In genomic region chr21:33892853-33893252, GRCh38 we compare ENCODE assay signal across 17 cellular contexts. TPM values are rescaled to one million over a fixed set of nuclear protein-coding genes. Genes with fewer than 3 reads are reported as not detected.
DNase-seq lines count a peak whose midpoint lies in the region; ATAC-seq and TF ChIP-seq lines count a peak whose summit lies in the region.
"Had no signal": no experiment of that assay in that cellular context is flagged by ENCODE, and none has a peak within 500 bp of the region (broad histone marks: within the 10 kb centered on the region; RNA-seq: fewer than 3 reads in every experiment).

No MANE protein-coding gene starts in this region.

- in situ Hi-C loops in ACHN (cut with HindIII; ENCODE audit: low pct_ligation_motif_present, low pct_unique_long_range_greater_than_20kb, low sequenced_read_pairs): no loop called here

- TF ChIP-seq CTCF in DND-41 (IDR thresholded peaks at IDR 0.05; ENCODE audit: borderline replicate concordance, extremely low read depth, low read length, poor library complexity, severe bottlenecking) (peak; percentile 29), GM12875 (IDR thresholded peaks at IDR 0.05; ENCODE audit: borderline replicate concordance, insufficient read depth, low read depth, low read length) (0 out of 2 replicates have a peak, but pooled peaks have one; percentile 8), OCI-LY7 (conservative IDR thresholded peaks at IDR 0.05; ENCODE audit: low read length) (peak; percentile 23; the same call in 1 of the 2 replicates), foreskin keratinocyte (conservative IDR thresholded peaks at IDR 0.05) (peak; percentile 23)

- H2AFZ ChIP-seq in DND-41 (ENCODE audit: low read depth, low read length) (no peak overlapping the region), OCI-LY7 (ENCODE audit: low read length) (no peak overlapping the region)
- H2AFZ ChIP-seq: parathyroid adenoma had no signal

- ATAC-seq in DND-41 (ENCODE audit: insufficient read depth, low read depth): no peak
- ATAC-seq in foreskin keratinocyte: no peak
- no peak for ATAC-seq in HG02973 (IDR thresholded peaks at IDR 0.05; ENCODE audit: unreplicated experiment)
- no peak for ATAC-seq in GM21515 (IDR thresholded peaks at IDR 0.05; ENCODE audit: unreplicated experiment)

- H3K27ac ChIP-seq in DND-41 (ENCODE audit: low read length) (no peak overlapping the region), OCI-LY7 (ENCODE audit: low read depth, low read length, poor library complexity, severe bottlenecking) (no peak overlapping the region), foreskin keratinocyte (no peak overlapping the region)
- H3K27ac ChIP-seq: esophagus muscularis mucosa, parathyroid adenoma had no signal

- H3K27me3 ChIP-seq in DND-41 (ENCODE audit: insufficient read depth, low read length, poor library complexity): no peaks in the 10 kb centered on the region
- no peaks in the 10 kb centered on the region for H3K27me3 ChIP-seq in foreskin keratinocyte
- H3K27me3 ChIP-seq: esophagus muscularis mucosa had no signal

- H3K9ac ChIP-seq in DND-41 (ENCODE audit: low read depth, low read length): no peak overlapping the region
- H3K9ac ChIP-seq: parathyroid adenoma had no signal

- CTCF ChIA-PET in OCI-LY7 (lab: Charles Lee; ENCODE audit: unreplicated experiment): interaction anchor here (0.8 kb wide), 1 partner anchor 91 kb away, joined by 3 read pairs; no protein-coding TSS in a partner anchor

- POLR2A ChIA-PET in OCI-LY7 (lab: Charles Lee): interaction anchor here (0.8 kb wide), 1 partner anchor 23 kb away, joined by 3 read pairs; no protein-coding TSS in a partner anchor

- no TSS peak for BruUV-seq in OCI-LY7 (replicated peaks; lab: Mats Ljungman, UMichigan)

- no peaks in the 10 kb centered on the region for H3K9me3 ChIP-seq in DND-41 (ENCODE audit: insufficient read depth, low read length, severe bottlenecking)
- H3K9me3 ChIP-seq in OCI-LY7 (ENCODE audit: low read length): no peaks in the 10 kb centered on the region
- H3K9me3 ChIP-seq: esophagus muscularis mucosa had no signal

- no peak overlapping the region for H3K4me2 ChIP-seq in DND-41 (ENCODE audit: insufficient read depth, low read length)
- H3K4me2 ChIP-seq in OCI-LY7 (ENCODE audit: low read length): no peak overlapping the region

- no peak for DNase-seq in DND-41
- DNase-seq in OCI-LY7 (ENCODE audit: low spot score): peak; percentile 9
- DNase-seq in foreskin keratinocyte: no peak
- no peak for DNase-seq in NCI-H1105 (lab: John Stamatoyannopoulos, UW)
- DNase-seq in ACHN: no peak
- DNase-seq: activated CD4-positive, alpha-beta T cell treated with anti-CD3 and anti-CD28 coated beads, Interleukin-2, amount 10 ng/mL, durations not matched to agents 7 days and 5 days; activated CD8-positive, alpha-beta memory T cell treated with anti-CD3 and anti-CD28 coated beads, Interleukin-2, amount 50 U/mL, for 4 hours; activated effector memory CD4-positive, alpha-beta T cell treated with anti-CD3 and anti-CD28 coated beads, Interleukin-2, amount 50 U/mL, for 16 hours; mammary epithelial cell; naive B cell; NCI-H2029 treated with DMSO at 0.1 percent for 48 hours; stimulated activated CD4-positive, alpha-beta T cell treated with anti-CD3 and anti-CD28 coated beads, Interleukin-4, amount 100 ng/mL, for 1 hour had no signal

- intact Hi-C loops in OCI-LY7 (cut with micrococcal nuclease; ENCODE audit: unreplicated experiment): no loop called here

- H3K4me1 ChIP-seq in DND-41 (ENCODE audit: insufficient read depth, low read length) (peaks cover 16% of the 10 kb centered on the region), OCI-LY7 (ENCODE audit: insufficient read depth, low read length, poor library complexity, severe bottlenecking) (no peaks in the 10 kb centered on the region), foreskin keratinocyte (no peaks in the 10 kb centered on the region)
- H3K4me1 ChIP-seq: parathyroid adenoma had no signal

- H3K36me3 ChIP-seq in DND-41 (ENCODE audit: insufficient read depth, low read length) (no peaks in the 10 kb centered on the region), OCI-LY7 (ENCODE audit: insufficient read depth, low read length) (no peaks in the 10 kb centered on the region)
- H3K36me3 ChIP-seq: esophagus muscularis mucosa had no signal

- H4K20me1 ChIP-seq in DND-41 (ENCODE audit: insufficient read depth, low read length) (no peaks in the 10 kb centered on the region), OCI-LY7 (ENCODE audit: insufficient read depth, low read length) (no peaks in the 10 kb centered on the region)

- H3K4me3 ChIP-seq in DND-41 (ENCODE audit: low read depth in 1 of 2, low read length in 2 of 2): no peak overlapping the region
- no peak overlapping the region for H3K4me3 ChIP-seq in GM12875 (ENCODE audit: low read depth, low read length)
- H3K4me3 ChIP-seq in OCI-LY7 (ENCODE audit: low read depth, low read length, poor library complexity, severe bottlenecking): no peak overlapping the region
- H3K4me3 ChIP-seq: esophagus muscularis mucosa had no signal

- H3K9me2 ChIP-seq in OCI-LY7 (ENCODE audit: insufficient read depth, low read length): no peaks in the 10 kb centered on the region

- H3K79me2 ChIP-seq in DND-41 (ENCODE audit: insufficient read depth, low read length): no peaks in the 10 kb centered on the region
- H3K79me2 ChIP-seq in OCI-LY7 (ENCODE audit: insufficient read depth, low read depth, low read length): no peaks in the 10 kb centered on the region
- H3K79me2 ChIP-seq: parathyroid adenoma had no signal

RNA-seq across cellular contexts. Expression of gene ATP5PO, which starts 22.8 kb away (rescaled TPM):
- total RNA-seq in OCI-LY7 (2014; rRNA removed; shearing (Covaris generic)): 180 and 210 TPM in 2 replicates
- total RNA-seq in OCI-LY7 (2022) (206 and 227 TPM in 2 replicates), foreskin keratinocyte (154 and 181 TPM in 2 replicates)
- polyA plus RNA-seq in foreskin keratinocyte: 271 and 310 TPM in 2 replicates
